1 cellular context compared by ENCODE assay signal in the genomic region with DNA sequence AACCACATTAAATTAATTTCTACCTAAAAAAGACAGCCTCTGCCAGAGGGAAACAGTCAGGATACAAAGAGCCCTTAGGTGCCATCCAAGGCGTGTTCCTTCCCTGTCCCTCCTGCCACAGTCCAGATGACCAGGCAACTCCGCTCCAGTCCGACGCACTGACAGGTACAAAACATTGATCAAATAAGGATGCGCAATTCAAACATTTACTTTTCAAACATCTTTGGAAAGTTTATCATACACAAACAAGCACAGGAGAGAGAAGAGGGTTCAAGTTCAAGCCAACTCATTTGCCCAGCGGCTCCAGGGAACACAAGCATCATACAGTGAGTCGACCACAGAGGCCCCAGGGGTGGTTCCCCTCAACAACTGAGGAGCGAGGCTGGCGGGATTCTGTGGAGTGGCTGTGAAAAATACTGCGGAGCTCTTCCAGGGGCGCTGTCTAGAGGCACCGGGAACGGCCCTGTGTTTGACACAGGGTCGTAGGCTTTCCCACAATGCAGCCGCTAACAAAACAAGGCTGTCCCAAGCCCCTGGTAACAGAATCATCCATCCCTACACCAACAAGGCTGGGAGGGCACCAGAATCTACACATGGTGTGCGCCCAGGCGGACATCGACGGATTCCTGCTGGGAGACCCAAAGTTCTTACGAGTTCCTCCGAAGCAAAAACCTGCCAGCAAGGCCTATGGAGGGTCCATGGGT.
TF ChIP-seq lines count a peak whose summit lies in the region.

No MANE protein-coding gene starts in this region.

TF ChIP-seq in HepG2, 621 proteins besides CTCF, POLR2A, EP300 and RAD21 (continued from another document):
- TF ChIP-seq, protein P1, sequence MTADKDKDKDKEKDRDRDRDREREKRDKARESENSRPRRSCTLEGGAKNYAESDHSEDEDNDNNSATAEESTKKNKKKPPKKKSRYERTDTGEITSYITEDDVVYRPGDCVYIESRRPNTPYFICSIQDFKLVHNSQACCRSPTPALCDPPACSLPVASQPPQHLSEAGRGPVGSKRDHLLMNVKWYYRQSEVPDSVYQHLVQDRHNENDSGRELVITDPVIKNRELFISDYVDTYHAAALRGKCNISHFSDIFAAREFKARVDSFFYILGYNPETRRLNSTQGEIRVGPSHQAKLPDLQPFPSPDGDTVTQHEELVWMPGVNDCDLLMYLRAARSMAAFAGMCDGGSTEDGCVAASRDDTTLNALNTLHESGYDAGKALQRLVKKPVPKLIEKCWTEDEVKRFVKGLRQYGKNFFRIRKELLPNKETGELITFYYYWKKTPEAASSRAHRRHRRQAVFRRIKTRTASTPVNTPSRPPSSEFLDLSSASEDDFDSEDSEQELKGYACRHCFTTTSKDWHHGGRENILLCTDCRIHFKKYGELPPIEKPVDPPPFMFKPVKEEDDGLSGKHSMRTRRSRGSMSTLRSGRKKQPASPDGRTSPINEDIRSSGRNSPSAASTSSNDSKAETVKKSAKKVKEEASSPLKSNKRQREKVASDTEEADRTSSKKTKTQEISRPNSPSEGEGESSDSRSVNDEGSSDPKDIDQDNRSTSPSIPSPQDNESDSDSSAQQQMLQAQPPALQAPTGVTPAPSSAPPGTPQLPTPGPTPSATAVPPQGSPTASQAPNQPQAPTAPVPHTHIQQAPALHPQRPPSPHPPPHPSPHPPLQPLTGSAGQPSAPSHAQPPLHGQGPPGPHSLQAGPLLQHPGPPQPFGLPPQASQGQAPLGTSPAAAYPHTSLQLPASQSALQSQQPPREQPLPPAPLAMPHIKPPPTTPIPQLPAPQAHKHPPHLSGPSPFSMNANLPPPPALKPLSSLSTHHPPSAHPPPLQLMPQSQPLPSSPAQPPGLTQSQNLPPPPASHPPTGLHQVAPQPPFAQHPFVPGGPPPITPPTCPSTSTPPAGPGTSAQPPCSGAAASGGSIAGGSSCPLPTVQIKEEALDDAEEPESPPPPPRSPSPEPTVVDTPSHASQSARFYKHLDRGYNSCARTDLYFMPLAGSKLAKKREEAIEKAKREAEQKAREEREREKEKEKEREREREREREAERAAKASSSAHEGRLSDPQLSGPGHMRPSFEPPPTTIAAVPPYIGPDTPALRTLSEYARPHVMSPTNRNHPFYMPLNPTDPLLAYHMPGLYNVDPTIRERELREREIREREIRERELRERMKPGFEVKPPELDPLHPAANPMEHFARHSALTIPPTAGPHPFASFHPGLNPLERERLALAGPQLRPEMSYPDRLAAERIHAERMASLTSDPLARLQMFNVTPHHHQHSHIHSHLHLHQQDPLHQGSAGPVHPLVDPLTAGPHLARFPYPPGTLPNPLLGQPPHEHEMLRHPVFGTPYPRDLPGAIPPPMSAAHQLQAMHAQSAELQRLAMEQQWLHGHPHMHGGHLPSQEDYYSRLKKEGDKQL (CRISPR knock-in tag; IDR thresholded peaks at IDR 0.05; ENCODE audit: low read depth) = peak; percentile 45; the same call in 1 of the 2 replicates
- TF ChIP-seq ZNF24 (IDR thresholded peaks at IDR 0.05) (no peak), ZNF160 (CRISPR knock-in tag; IDR thresholded peaks at IDR 0.05) (no peak), SOX13 (IDR thresholded peaks at IDR 0.05) (no peak), SOX13 (CRISPR knock-in tag; conservative IDR thresholded peaks at IDR 0.05 in 1 of 2, IDR thresholded peaks at IDR 0.05 in 1 of 2) (peak in 1 of 2 experiments; percentile 47; a peak in 1 of 4 replicates), RXRB (CRISPR knock-in tag; IDR thresholded peaks at IDR 0.05; ENCODE audit: borderline replicate concordance) (peak; percentile 77; the same call in 1 of the 2 replicates), HHEX (CRISPR knock-in tag; IDR thresholded peaks at IDR 0.05) (peak; percentile 79), ZNF546 (CRISPR knock-in tag; conservative IDR thresholded peaks at IDR 0.05) (no peak), KAT7 (CRISPR knock-in tag; IDR thresholded peaks at IDR 0.05; ENCODE audit: borderline replicate concordance) (no peak), FOSL2 (CRISPR knock-in tag; IDR thresholded peaks at IDR 0.05) (peak; percentile 39; the same call in 1 of the 2 replicates), SKI (IDR thresholded peaks at IDR 0.05; ENCODE audit: partially characterized antibody) (peak; percentile 48), ZNF496 (CRISPR knock-in tag; IDR thresholded peaks at IDR 0.05; ENCODE audit: insufficient replicate concordance) (no peak), CCDC6 (CRISPR knock-in tag; IDR thresholded peaks at IDR 0.05) (no peak), SALL1 (CRISPR knock-in tag; IDR thresholded peaks at IDR 0.05) (0 out of 2 replicates have a peak, but pooled peaks have one; percentile 25), FOXA3 (CRISPR knock-in tag; IDR thresholded peaks at IDR 0.05) (peak; percentile 66; the same call in 1 of the 2 replicates), FOXC1 (CRISPR knock-in tag; IDR thresholded peaks at IDR 0.05; ENCODE audit: borderline replicate concordance) (no peak), IRF2 (CRISPR knock-in tag; IDR thresholded peaks at IDR 0.05) (no peak), CENPT (CRISPR knock-in tag; IDR thresholded peaks at IDR 0.05; ENCODE audit: low read depth) (no peak), HMG20A (CRISPR knock-in tag; IDR thresholded peaks at IDR 0.05; ENCODE audit: borderline replicate concordance) (peak; percentile 35; the same call in 1 of the 2 replicates), KDM3A (CRISPR knock-in tag; IDR thresholded peaks at IDR 0.05; ENCODE audit: low read depth) (no peak)
- TF ChIP-seq, protein P2, sequence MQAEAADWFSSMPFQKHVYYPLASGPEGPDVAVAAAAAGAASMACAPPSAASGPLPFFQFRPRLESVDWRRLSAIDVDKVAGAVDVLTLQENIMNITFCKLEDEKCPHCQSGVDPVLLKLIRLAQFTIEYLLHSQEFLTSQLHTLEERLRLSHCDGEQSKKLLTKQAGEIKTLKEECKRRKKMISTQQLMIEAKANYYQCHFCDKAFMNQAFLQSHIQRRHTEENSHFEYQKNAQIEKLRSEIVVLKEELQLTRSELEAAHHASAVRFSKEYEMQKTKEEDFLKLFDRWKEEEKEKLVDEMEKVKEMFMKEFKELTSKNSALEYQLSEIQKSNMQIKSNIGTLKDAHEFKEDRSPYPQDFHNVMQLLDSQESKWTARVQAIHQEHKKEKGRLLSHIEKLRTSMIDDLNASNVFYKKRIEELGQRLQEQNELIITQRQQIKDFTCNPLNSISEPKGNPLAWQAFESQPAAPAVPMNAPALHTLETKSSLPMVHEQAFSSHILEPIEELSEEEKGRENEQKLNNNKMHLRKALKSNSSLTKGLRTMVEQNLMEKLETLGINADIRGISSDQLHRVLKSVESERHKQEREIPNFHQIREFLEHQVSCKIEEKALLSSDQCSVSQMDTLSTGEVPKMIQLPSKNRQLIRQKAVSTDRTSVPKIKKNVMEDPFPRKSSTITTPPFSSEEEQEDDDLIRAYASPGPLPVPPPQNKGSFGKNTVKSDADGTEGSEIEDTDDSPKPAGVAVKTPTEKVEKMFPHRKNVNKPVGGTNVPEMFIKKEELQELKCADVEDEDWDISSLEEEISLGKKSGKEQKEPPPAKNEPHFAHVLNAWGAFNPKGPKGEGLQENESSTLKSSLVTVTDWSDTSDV (CRISPR knock-in tag; IDR thresholded peaks at IDR 0.05) = no peak
- TF ChIP-seq, protein P3, sequence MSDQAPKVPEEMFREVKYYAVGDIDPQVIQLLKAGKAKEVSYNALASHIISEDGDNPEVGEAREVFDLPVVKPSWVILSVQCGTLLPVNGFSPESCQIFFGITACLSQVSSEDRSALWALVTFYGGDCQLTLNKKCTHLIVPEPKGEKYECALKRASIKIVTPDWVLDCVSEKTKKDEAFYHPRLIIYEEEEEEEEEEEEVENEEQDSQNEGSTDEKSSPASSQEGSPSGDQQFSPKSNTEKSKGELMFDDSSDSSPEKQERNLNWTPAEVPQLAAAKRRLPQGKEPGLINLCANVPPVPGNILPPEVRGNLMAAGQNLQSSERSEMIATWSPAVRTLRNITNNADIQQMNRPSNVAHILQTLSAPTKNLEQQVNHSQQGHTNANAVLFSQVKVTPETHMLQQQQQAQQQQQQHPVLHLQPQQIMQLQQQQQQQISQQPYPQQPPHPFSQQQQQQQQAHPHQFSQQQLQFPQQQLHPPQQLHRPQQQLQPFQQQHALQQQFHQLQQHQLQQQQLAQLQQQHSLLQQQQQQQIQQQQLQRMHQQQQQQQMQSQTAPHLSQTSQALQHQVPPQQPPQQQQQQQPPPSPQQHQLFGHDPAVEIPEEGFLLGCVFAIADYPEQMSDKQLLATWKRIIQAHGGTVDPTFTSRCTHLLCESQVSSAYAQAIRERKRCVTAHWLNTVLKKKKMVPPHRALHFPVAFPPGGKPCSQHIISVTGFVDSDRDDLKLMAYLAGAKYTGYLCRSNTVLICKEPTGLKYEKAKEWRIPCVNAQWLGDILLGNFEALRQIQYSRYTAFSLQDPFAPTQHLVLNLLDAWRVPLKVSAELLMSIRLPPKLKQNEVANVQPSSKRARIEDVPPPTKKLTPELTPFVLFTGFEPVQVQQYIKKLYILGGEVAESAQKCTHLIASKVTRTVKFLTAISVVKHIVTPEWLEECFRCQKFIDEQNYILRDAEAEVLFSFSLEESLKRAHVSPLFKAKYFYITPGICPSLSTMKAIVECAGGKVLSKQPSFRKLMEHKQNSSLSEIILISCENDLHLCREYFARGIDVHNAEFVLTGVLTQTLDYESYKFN (CRISPR knock-in tag; conservative IDR thresholded peaks at IDR 0.05) = 0 out of 2 replicates have a peak, but pooled peaks have one; percentile 15
- TF ChIP-seq, protein P4, sequence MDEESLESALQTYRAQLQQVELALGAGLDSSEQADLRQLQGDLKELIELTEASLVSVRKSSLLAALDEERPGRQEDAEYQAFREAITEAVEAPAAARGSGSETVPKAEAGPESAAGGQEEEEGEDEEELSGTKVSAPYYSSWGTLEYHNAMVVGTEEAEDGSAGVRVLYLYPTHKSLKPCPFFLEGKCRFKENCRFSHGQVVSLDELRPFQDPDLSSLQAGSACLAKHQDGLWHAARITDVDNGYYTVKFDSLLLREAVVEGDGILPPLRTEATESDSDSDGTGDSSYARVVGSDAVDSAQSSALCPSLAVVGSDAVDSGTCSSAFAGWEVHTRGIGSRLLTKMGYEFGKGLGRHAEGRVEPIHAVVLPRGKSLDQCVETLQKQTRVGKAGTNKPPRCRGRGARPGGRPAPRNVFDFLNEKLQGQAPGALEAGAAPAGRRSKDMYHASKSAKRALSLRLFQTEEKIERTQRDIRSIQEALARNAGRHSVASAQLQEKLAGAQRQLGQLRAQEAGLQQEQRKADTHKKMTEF (CRISPR knock-in tag; IDR thresholded peaks at IDR 0.05) = peak; percentile 38; the same call in 1 of the 2 replicates
- TF ChIP-seq, protein P5, sequence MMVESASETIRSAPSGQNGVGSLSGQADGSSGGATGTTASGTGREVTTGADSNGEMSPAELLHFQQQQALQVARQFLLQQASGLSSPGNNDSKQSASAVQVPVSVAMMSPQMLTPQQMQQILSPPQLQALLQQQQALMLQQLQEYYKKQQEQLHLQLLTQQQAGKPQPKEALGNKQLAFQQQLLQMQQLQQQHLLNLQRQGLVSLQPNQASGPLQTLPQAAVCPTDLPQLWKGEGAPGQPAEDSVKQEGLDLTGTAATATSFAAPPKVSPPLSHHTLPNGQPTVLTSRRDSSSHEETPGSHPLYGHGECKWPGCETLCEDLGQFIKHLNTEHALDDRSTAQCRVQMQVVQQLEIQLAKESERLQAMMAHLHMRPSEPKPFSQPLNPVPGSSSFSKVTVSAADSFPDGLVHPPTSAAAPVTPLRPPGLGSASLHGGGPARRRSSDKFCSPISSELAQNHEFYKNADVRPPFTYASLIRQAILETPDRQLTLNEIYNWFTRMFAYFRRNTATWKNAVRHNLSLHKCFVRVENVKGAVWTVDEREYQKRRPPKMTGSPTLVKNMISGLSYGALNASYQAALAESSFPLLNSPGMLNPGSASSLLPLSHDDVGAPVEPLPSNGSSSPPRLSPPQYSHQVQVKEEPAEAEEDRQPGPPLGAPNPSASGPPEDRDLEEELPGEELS (CRISPR knock-in tag; IDR thresholded peaks at IDR 0.05) = peak; percentile 59
- TF ChIP-seq, protein P6, sequence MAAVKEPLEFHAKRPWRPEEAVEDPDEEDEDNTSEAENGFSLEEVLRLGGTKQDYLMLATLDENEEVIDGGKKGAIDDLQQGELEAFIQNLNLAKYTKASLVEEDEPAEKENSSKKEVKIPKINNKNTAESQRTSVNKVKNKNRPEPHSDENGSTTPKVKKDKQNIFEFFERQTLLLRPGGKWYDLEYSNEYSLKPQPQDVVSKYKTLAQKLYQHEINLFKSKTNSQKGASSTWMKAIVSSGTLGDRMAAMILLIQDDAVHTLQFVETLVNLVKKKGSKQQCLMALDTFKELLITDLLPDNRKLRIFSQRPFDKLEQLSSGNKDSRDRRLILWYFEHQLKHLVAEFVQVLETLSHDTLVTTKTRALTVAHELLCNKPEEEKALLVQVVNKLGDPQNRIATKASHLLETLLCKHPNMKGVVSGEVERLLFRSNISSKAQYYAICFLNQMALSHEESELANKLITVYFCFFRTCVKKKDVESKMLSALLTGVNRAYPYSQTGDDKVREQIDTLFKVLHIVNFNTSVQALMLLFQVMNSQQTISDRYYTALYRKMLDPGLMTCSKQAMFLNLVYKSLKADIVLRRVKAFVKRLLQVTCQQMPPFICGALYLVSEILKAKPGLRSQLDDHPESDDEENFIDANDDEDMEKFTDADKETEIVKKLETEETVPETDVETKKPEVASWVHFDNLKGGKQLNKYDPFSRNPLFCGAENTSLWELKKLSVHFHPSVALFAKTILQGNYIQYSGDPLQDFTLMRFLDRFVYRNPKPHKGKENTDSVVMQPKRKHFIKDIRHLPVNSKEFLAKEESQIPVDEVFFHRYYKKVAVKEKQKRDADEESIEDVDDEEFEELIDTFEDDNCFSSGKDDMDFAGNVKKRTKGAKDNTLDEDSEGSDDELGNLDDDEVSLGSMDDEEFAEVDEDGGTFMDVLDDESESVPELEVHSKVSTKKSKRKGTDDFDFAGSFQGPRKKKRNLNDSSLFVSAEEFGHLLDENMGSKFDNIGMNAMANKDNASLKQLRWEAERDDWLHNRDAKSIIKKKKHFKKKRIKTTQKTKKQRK (IDR thresholded peaks at IDR 0.05; ENCODE audit: low read length) = no peak
